ENCODE assay signal across 8 cellular contexts in genomic region chr15:75368689-75369239, GRCh38. TPM values are rescaled to one million over a fixed set of nuclear protein-coding genes. Genes with fewer than 3 reads are reported as not detected.
DNase-seq lines count a peak whose midpoint lies in the region; ATAC-seq and TF ChIP-seq lines count a peak whose summit lies in the region.

No MANE protein-coding gene starts in this region.

- H2AFZ ChIP-seq in neuron (ENCODE audit: low read depth, low read length), result peak overlapping the region; percentile 60

- peaks cover 18% of the 10 kb centered on the region for H3K4me1 ChIP-seq in neuron (ENCODE audit: insufficient read depth, low read length)

- H3K9me3 ChIP-seq in neuron (ENCODE audit: low read length), result no peaks in the 10 kb centered on the region

- H3K36me3 ChIP-seq in neuron (ENCODE audit: insufficient read depth, low read length), result peaks cover 59% of the 10 kb centered on the region

- intact Hi-C loops in Right ventricle myocardium inferior (cut with DNase I) (loop anchor here (2.0 to 5.0 kb wide), 3 partner anchors 82 to 314 kb away; partner anchors contain the start of genes SIN3A and SNUPN), cardiac septum (cut with DNase I) (loop anchor here (1.0 to 10.0 kb wide), 3 partner anchors 84 to 316 kb away; partner anchors contain the start of genes SIN3A and SNUPN)

- H3K4me3 ChIP-seq in epithelial cell of proximal tubule (ENCODE audit: low read depth, low read length) (peak overlapping the region; percentile 67), neuron (ENCODE audit: low read length) (peak overlapping the region; percentile 76)

- TF ChIP-seq CTCF in epithelial cell of proximal tubule (conservative IDR thresholded peaks at IDR 0.05; ENCODE audit: low read depth, low read length), result no peak

- DNase-seq in Right ventricle myocardium inferior (ENCODE audit: missing footprints), result no peak
- no peak for DNase-seq in cardiac septum (ENCODE audit: low spot score)
- DNase-seq in RKO (ENCODE audit: low spot score), result peak; percentile 59
- DNase-seq in epithelial cell of proximal tubule (ENCODE audit: low read depth), result no peak
- no peak for DNase-seq in NCI-H524 (lab: John Stamatoyannopoulos, UW)
- DNase-seq in COLO668 (lab: John Stamatoyannopoulos, UW; ENCODE audit: unreplicated experiment), result no peak

- no peaks in the 10 kb centered on the region for H3K27me3 ChIP-seq in neuron (ENCODE audit: insufficient read depth, low read length)

- ATAC-seq in Right ventricle myocardium inferior, result peak; percentile 1
- no peak for ATAC-seq in GM18517 (IDR thresholded peaks at IDR 0.05; ENCODE audit: unreplicated experiment)

RNA-seq across cellular contexts. Expression of gene MAN2C1, which starts 0.4 kb away (rescaled TPM):
- total RNA-seq in Right ventricle myocardium inferior (89.2 TPM), cardiac septum (153 TPM), epithelial cell of proximal tubule (47.5 and 104 TPM in 2 replicates)

RNA-seq across cellular contexts. Expression of gene NEIL1, which starts 21.9 kb away (rescaled TPM):
- total RNA-seq in Right ventricle myocardium inferior (8.7 TPM), cardiac septum (10.9 TPM), epithelial cell of proximal tubule (5.5 and 7.6 TPM in 2 replicates)

RNA-seq across cellular contexts. Expression of gene COMMD4, which starts 32.9 kb away (rescaled TPM):
- total RNA-seq in Right ventricle myocardium inferior (42.1 TPM), cardiac septum (35.5 TPM), epithelial cell of proximal tubule (147 and 236 TPM in 2 replicates)
